ENCODE assay signal across 1 cellular context in the genomic region with DNA sequence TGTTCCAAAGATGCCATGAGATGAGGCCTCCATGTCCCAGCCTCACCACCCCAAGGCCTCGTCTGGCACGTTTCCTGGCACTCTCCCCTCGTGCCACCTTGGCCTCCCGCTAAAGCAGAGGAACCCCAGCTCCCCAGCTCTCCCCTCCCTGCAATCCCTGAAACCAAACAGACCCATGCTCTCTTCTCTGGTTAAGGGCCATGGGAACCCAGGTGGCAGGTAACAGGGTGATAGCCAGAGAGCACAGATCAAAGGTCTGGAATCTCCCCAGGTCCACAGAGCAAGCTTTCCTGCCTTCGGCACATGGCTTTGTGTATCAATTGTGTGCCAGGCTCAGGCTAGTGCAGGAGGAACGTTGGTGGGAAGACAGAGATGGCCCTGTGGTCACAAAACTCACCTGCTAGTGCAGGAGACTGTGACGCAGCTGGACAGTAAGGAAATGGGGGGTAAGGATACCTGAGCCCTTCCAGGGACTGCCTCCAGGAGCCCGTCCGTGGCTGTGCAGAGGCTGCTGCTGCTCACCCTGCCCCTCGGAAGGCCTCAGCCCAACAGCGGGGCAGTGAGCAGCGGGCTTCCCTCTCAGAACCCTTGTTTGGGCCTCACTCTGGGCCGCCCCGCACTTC.
A peak's percentile ranks its signal among the peaks of the same experiment; 100 is the strongest.
TF ChIP-seq lines count a peak whose summit lies in the region.

No MANE protein-coding gene starts in this region.

TF ChIP-seq in HepG2, 621 proteins besides CTCF, POLR2A, EP300 and RAD21 (continues in another document):
- TF ChIP-seq ZBTB39 (CRISPR knock-in tag; IDR thresholded peaks at IDR 0.05) (peak; percentile 69; the same call in 1 of the 2 replicates), CBX5 (CRISPR knock-in tag; IDR thresholded peaks at IDR 0.05; ENCODE audit: borderline replicate concordance) (no peak), KDM5B (CRISPR knock-in tag; IDR thresholded peaks at IDR 0.05; ENCODE audit: borderline replicate concordance) (peak; percentile 74; the same call in 1 of the 2 replicates), NFAT5 (CRISPR knock-in tag; IDR thresholded peaks at IDR 0.05) (peak; percentile 48; the same call in 1 of the 2 replicates), MEF2D (CRISPR knock-in tag; IDR thresholded peaks at IDR 0.05) (peak; percentile 76; the same call in 1 of the 2 replicates), RNF2 (conservative IDR thresholded peaks at IDR 0.05; ENCODE audit: low read depth) (peak; percentile 68), HDAC2 (CRISPR knock-in tag; IDR thresholded peaks at IDR 0.05) (0 out of 2 replicates have a peak, but pooled peaks have one; percentile 14), MAZ (IDR thresholded peaks at IDR 0.05; ENCODE audit: borderline replicate concordance, low read depth, low read length) (no peak), MAZ (CRISPR knock-in tag; IDR thresholded peaks at IDR 0.05; ENCODE audit: low read depth) (0 out of 2 replicates have a peak, but pooled peaks have one; percentile 40), NFKB2 (CRISPR knock-in tag; IDR thresholded peaks at IDR 0.05; ENCODE audit: borderline replicate concordance) (peak; percentile 18; the same call in 1 of the 2 replicates), ZBTB7A (CRISPR knock-in tag; IDR thresholded peaks at IDR 0.05) (0 out of 2 replicates have a peak, but pooled peaks have one; percentile 29), ARID5B (CRISPR knock-in tag; IDR thresholded peaks at IDR 0.05) (peak; percentile 58), ZNF501 (CRISPR knock-in tag; IDR thresholded peaks at IDR 0.05) (peak; percentile 55), ZNF543 (CRISPR knock-in tag; IDR thresholded peaks at IDR 0.05) (0 out of 2 replicates have a peak, but pooled peaks have one; percentile 37), RNF219 (CRISPR knock-in tag; IDR thresholded peaks at IDR 0.05) (no peak), ZNF616 (CRISPR knock-in tag; IDR thresholded peaks at IDR 0.05; ENCODE audit: low read depth) (peak; percentile 75; the same call in 1 of the 2 replicates), ELF3 (CRISPR knock-in tag; IDR thresholded peaks at IDR 0.05) (0 out of 2 replicates have a peak, but pooled peaks have one; percentile 28), ZNF552 (CRISPR knock-in tag; IDR thresholded peaks at IDR 0.05; ENCODE audit: borderline replicate concordance) (no peak), ZNF740 (CRISPR knock-in tag; IDR thresholded peaks at IDR 0.05) (peak; percentile 29; the same call in 1 of the 2 replicates), MLX (CRISPR knock-in tag; IDR thresholded peaks at IDR 0.05) (peak; percentile 70; the same call in 1 of the 2 replicates), ZNF724P (CRISPR knock-in tag; IDR thresholded peaks at IDR 0.05; ENCODE audit: borderline replicate concordance) (no peak), ZMYM3 (CRISPR knock-in tag; IDR thresholded peaks at IDR 0.05) (0 out of 2 replicates have a peak, but pooled peaks have one; percentile 68), REL (CRISPR knock-in tag; conservative IDR thresholded peaks at IDR 0.05) (no peak)
- TF ChIP-seq, protein P1, sequence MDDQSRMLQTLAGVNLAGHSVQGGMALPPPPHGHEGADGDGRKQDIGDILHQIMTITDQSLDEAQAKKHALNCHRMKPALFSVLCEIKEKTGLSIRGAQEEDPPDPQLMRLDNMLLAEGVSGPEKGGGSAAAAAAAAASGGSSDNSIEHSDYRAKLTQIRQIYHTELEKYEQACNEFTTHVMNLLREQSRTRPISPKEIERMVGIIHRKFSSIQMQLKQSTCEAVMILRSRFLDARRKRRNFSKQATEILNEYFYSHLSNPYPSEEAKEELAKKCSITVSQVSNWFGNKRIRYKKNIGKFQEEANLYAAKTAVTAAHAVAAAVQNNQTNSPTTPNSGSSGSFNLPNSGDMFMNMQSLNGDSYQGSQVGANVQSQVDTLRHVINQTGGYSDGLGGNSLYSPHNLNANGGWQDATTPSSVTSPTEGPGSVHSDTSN (CRISPR knock-in tag; IDR thresholded peaks at IDR 0.05; ENCODE audit: borderline replicate concordance) = no peak
- TF ChIP-seq, protein P2, sequence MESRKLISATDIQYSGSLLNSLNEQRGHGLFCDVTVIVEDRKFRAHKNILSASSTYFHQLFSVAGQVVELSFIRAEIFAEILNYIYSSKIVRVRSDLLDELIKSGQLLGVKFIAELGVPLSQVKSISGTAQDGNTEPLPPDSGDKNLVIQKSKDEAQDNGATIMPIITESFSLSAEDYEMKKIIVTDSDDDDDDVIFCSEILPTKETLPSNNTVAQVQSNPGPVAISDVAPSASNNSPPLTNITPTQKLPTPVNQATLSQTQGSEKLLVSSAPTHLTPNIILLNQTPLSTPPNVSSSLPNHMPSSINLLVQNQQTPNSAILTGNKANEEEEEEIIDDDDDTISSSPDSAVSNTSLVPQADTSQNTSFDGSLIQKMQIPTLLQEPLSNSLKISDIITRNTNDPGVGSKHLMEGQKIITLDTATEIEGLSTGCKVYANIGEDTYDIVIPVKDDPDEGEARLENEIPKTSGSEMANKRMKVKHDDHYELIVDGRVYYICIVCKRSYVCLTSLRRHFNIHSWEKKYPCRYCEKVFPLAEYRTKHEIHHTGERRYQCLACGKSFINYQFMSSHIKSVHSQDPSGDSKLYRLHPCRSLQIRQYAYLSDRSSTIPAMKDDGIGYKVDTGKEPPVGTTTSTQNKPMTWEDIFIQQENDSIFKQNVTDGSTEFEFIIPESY (CRISPR knock-in tag; IDR thresholded peaks at IDR 0.05) = peak; percentile 56
- TF ChIP-seq, protein P3, sequence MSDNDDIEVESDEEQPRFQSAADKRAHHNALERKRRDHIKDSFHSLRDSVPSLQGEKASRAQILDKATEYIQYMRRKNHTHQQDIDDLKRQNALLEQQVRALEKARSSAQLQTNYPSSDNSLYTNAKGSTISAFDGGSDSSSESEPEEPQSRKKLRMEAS (IDR thresholded peaks at IDR 0.05) = peak; percentile 95
- TF ChIP-seq, protein P4, sequence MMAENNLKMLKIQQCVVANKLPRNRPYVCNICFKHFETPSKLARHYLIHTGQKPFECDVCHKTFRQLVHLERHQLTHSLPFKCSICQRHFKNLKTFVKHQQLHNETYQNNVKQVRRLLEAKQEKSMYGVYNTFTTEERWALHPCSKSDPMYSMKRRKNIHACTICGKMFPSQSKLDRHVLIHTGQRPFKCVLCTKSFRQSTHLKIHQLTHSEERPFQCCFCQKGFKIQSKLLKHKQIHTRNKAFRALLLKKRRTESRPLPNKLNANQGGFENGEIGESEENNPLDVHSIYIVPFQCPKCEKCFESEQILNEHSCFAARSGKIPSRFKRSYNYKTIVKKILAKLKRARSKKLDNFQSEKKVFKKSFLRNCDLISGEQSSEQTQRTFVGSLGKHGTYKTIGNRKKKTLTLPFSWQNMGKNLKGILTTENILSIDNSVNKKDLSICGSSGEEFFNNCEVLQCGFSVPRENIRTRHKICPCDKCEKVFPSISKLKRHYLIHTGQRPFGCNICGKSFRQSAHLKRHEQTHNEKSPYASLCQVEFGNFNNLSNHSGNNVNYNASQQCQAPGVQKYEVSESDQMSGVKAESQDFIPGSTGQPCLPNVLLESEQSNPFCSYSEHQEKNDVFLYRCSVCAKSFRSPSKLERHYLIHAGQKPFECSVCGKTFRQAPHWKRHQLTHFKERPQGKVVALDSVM (CRISPR knock-in tag; IDR thresholded peaks at IDR 0.05) = peak; percentile 13
